In the genomic region with DNA sequence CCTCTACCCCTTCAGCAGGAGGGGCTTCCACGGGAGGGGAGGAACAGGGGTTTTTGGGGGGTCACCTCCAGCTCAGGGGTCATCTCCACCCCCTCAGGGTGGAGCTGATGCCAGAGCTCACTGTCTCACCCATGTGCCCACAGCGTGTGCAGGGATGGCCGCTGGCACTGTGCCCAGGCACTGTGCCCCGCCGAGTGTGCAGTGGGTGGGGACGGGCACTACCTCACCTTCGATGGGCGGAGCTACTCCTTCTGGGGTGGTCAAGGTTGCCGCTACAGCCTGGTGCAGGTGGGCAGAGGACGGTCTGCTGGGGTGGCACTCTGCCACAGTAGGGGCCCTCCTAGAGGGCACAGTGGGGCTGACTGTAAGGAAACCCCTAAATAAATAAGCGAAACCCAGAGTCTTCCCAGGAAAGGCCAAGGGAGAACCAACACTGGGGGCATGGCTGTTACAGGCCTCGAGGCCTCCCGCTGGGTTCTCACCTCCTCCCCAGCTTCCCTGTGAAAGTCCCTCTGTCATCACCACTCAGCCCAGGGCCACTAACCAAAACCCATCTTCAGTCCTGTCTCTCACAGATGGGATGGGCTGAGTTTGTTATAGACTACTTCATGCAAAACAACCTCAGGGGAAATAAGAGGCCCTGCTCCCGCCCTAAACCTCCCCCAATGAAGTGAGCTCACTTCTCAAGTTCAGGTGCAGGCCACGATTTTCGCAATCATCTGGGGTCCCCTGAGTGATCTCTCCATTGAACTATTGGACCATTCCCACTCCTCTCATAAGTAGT, we compare ENCODE assay signal across 25 cellular contexts.
"Had no signal": no experiment of that assay in that cellular context is flagged by ENCODE, and none has a peak within 500 bp of the region (broad histone marks: within the 10 kb centered on the region; RNA-seq: fewer than 3 reads in every experiment).

No MANE protein-coding gene starts in this region.

- ATAC-seq: effector memory CD8-positive, alpha-beta T cell; esophagus mucosa had no signal

- H3K4me2 ChIP-seq: hepatocyte, smooth muscle cell had no signal

- FAIRE-seq: colon, endothelial cell of umbilical vein had no signal

- DNase-seq: activated CD4-positive, alpha-beta T cell treated with anti-CD3 and anti-CD28 coated beads for 1 hour; activated CD4-positive, alpha-beta T cell treated with anti-CD3 and anti-CD28 coated beads, Interleukin-2, amount 50 U/mL, for 1 hour; activated gamma-delta T cell treated with Interleukin-2 at 50 U/mL for 16 hours; activated T-cell treated with anti-CD3 and anti-CD28 coated beads, Interleukin-2, amount 50 U/mL, for 1 hour; aorta; brain microvascular endothelial cell; central memory CD4-positive, alpha-beta T cell; effector memory CD8-positive, alpha-beta T cell; foreskin melanocyte; immature natural killer cell; kidney glomerular epithelial cell; nephron progenitor cell; occipital lobe; sigmoid colon; stimulated activated CD4-positive, alpha-beta T cell treated with anti-CD3 and anti-CD28 coated beads, Interleukin-15, amount 100 ng/mL, for 24 hours; stimulated activated CD8-positive, alpha-beta memory T cell treated with anti-CD3 and anti-CD28 coated beads, Interleukin-4, amount 100 ng/mL, for 48 hours; stimulated activated naive B cell treated with anti-CD40 and anti-IgM and Interleukin-4, amounts not matched to agents 10 μg/mL and 1 μg/mL and 100 μg/mL, for 72 hours; T-helper 9 cell; trophoblast cell had no signal

- H3K4me3 ChIP-seq: hepatocyte, sigmoid colon, smooth muscle cell, vagina had no signal

- H3K4me1 ChIP-seq: sigmoid colon, vagina had no signal

- H3K9me3 ChIP-seq: sigmoid colon, vagina had no signal

- H3K27ac ChIP-seq: brain microvascular endothelial cell, hepatocyte, sigmoid colon, vagina had no signal

- H3K27me3 ChIP-seq: brain microvascular endothelial cell, hepatocyte, sigmoid colon, vagina had no signal

- H3K36me3 ChIP-seq: brain microvascular endothelial cell, sigmoid colon, vagina had no signal
